Comparison of ENCODE assay signal across 1 cellular context in genomic region chr11:61749607-61750217, GRCh38.
A peak's percentile ranks its signal among the peaks of the same experiment; 100 is the strongest.
TF ChIP-seq lines count a peak whose summit lies in the region.

No MANE protein-coding gene starts in this region.

TF ChIP-seq in HepG2, 621 proteins besides CTCF, POLR2A, EP300 and RAD21 (continues in another document):
- peak; percentile 60; the same call in 1 of the 2 replicates for TF ChIP-seq THRA (CRISPR knock-in tag; IDR thresholded peaks at IDR 0.05; ENCODE audit: borderline replicate concordance)
- peak; percentile 82; the same call in 1 of the 2 replicates for TF ChIP-seq ZBTB42 (CRISPR knock-in tag; IDR thresholded peaks at IDR 0.05)
- TF ChIP-seq FIP1L1 (IDR thresholded peaks at IDR 0.05; ENCODE audit: borderline replicate concordance, insufficient read depth, low read depth, low read length): no peak
- TF ChIP-seq KAT7 (CRISPR knock-in tag; IDR thresholded peaks at IDR 0.05; ENCODE audit: borderline replicate concordance): no peak
- 0 out of 2 replicates have a peak, but pooled peaks have one; percentile 6 for TF ChIP-seq RARA (CRISPR knock-in tag; IDR thresholded peaks at IDR 0.05)
- TF ChIP-seq FOXP4 (CRISPR knock-in tag; IDR thresholded peaks at IDR 0.05): 0 out of 2 replicates have a peak, but pooled peaks have one; percentile 32
- TF ChIP-seq ZSCAN30 (CRISPR knock-in tag; IDR thresholded peaks at IDR 0.05): no peak
- TF ChIP-seq PCBP2 (optimal IDR thresholded peaks at IDR 0.05; ENCODE audit: low read depth, low read length, poor library complexity, severe bottlenecking): no peak
- no peak for TF ChIP-seq FOXA1 (IDR thresholded peaks at IDR 0.05)
- TF ChIP-seq FOXA1 (CRISPR knock-in tag; IDR thresholded peaks at IDR 0.05): 0 out of 2 replicates have a peak, but pooled peaks have one; percentile 7
- TF ChIP-seq HOXA3 (CRISPR knock-in tag; IDR thresholded peaks at IDR 0.05): peak; percentile 27; the same call in 1 of the 2 replicates
- peak; percentile 37; the same call in 1 of the 2 replicates for TF ChIP-seq GABPB1 (CRISPR knock-in tag; IDR thresholded peaks at IDR 0.05)
- TF ChIP-seq LCORL (IDR thresholded peaks at IDR 0.05): no peak
- TF ChIP-seq LCORL (CRISPR knock-in tag; IDR thresholded peaks at IDR 0.05): peak; percentile 34; the same call in 1 of the 2 replicates
- no peak for TF ChIP-seq XBP1 (CRISPR knock-in tag; IDR thresholded peaks at IDR 0.05)
- peak; percentile 42; the same call in 1 of the 2 replicates for TF ChIP-seq ARNT2 (CRISPR knock-in tag; IDR thresholded peaks at IDR 0.05; ENCODE audit: low read depth)
- peak; percentile 47; the same call in 1 of the 2 replicates for TF ChIP-seq HNF1B (CRISPR knock-in tag; IDR thresholded peaks at IDR 0.05)
- TF ChIP-seq MTERF4 (CRISPR knock-in tag; IDR thresholded peaks at IDR 0.05): no peak
- TF ChIP-seq ISL2 (CRISPR knock-in tag; IDR thresholded peaks at IDR 0.05): peak; percentile 43; the same call in 1 of the 2 replicates
- TF ChIP-seq RXRA (CRISPR knock-in tag; IDR thresholded peaks at IDR 0.05): peak; percentile 87
- peak; percentile 58 for TF ChIP-seq AGO2 (optimal IDR thresholded peaks at IDR 0.05; ENCODE audit: low read depth, low read length)
- 0 out of 2 replicates have a peak, but pooled peaks have one; percentile 24 for TF ChIP-seq MED1 (CRISPR knock-in tag; IDR thresholded peaks at IDR 0.05)
- peak; percentile 67; the same call in 1 of the 2 replicates for TF ChIP-seq PCBP1 (IDR thresholded peaks at IDR 0.05; ENCODE audit: borderline replicate concordance, low read depth, low read length)
- TF ChIP-seq MEF2D (CRISPR knock-in tag; IDR thresholded peaks at IDR 0.05): no peak
- TF ChIP-seq DR1 (CRISPR knock-in tag; IDR thresholded peaks at IDR 0.05): no peak
- TF ChIP-seq BCL6 (CRISPR knock-in tag; IDR thresholded peaks at IDR 0.05): peak; percentile 61
- peak; percentile 27; the same call in 1 of the 2 replicates for TF ChIP-seq DMAP1 (CRISPR knock-in tag; IDR thresholded peaks at IDR 0.05)
- no peak for TF ChIP-seq ZNF747 (CRISPR knock-in tag; IDR thresholded peaks at IDR 0.05; ENCODE audit: borderline replicate concordance)
- TF ChIP-seq ZNF788 (CRISPR knock-in tag; IDR thresholded peaks at IDR 0.05; ENCODE audit: borderline replicate concordance): 0 out of 2 replicates have a peak, but pooled peaks have one; percentile 14
- TF ChIP-seq ZNF619 (CRISPR knock-in tag; IDR thresholded peaks at IDR 0.05): no peak
- no peak for TF ChIP-seq MAZ (IDR thresholded peaks at IDR 0.05; ENCODE audit: borderline replicate concordance, low read depth, low read length)
- TF ChIP-seq MAZ (CRISPR knock-in tag; IDR thresholded peaks at IDR 0.05; ENCODE audit: low read depth): no peak; the same call in 1 of the 2 replicates
- no peak for TF ChIP-seq HIC2 (CRISPR knock-in tag; IDR thresholded peaks at IDR 0.05; ENCODE audit: low read depth)
- peak; percentile 32; the same call in 1 of the 2 replicates for TF ChIP-seq MYC (CRISPR knock-in tag; IDR thresholded peaks at IDR 0.05; ENCODE audit: borderline replicate concordance)
- no peak for TF ChIP-seq ELF1 (CRISPR knock-in tag; IDR thresholded peaks at IDR 0.05)
- TF ChIP-seq ZNF687 (CRISPR knock-in tag; IDR thresholded peaks at IDR 0.05): peak; percentile 72
- TF ChIP-seq SETDB1 (CRISPR knock-in tag; IDR thresholded peaks at IDR 0.05; ENCODE audit: borderline replicate concordance): no peak
- TF ChIP-seq IKZF1 (IDR thresholded peaks at IDR 0.05): no peak
- no peak for TF ChIP-seq ETV5 (CRISPR knock-in tag; IDR thresholded peaks at IDR 0.05; ENCODE audit: borderline replicate concordance)
- no peak for TF ChIP-seq CREBL2 (CRISPR knock-in tag; IDR thresholded peaks at IDR 0.05; ENCODE audit: borderline replicate concordance)
- TF ChIP-seq YEATS4 (CRISPR knock-in tag; IDR thresholded peaks at IDR 0.05; ENCODE audit: borderline replicate concordance): no peak
- TF ChIP-seq GATAD2A (CRISPR knock-in tag; IDR thresholded peaks at IDR 0.05): 0 out of 2 replicates have a peak, but pooled peaks have one; percentile 18
- peak; percentile 51 for TF ChIP-seq CCAR2 (optimal IDR thresholded peaks at IDR 0.05; ENCODE audit: low read depth, low read length)
- no peak for TF ChIP-seq ZNF781 (CRISPR knock-in tag; IDR thresholded peaks at IDR 0.05; ENCODE audit: borderline replicate concordance, not compliant biosample characterization)
- TF ChIP-seq SKIL (CRISPR knock-in tag; IDR thresholded peaks at IDR 0.05; ENCODE audit: borderline replicate concordance): no peak
- 0 out of 2 replicates have a peak, but pooled peaks have one; percentile 19 for TF ChIP-seq ZNF792 (CRISPR knock-in tag; IDR thresholded peaks at IDR 0.05)
- peak; percentile 35 for TF ChIP-seq HNRNPLL (IDR thresholded peaks at IDR 0.05; ENCODE audit: low read depth, low read length, poor library complexity, severe bottlenecking)
- TF ChIP-seq HNRNPL (IDR thresholded peaks at IDR 0.05; ENCODE audit: low read depth, low read length): peak; percentile 72
- TF ChIP-seq MBD4 (IDR thresholded peaks at IDR 0.05; ENCODE audit: borderline replicate concordance, low read length): no peak
- TF ChIP-seq ZFP37 (CRISPR knock-in tag; IDR thresholded peaks at IDR 0.05; ENCODE audit: borderline replicate concordance): no peak
- no peak for TF ChIP-seq DRAP1 (CRISPR knock-in tag; IDR thresholded peaks at IDR 0.05)
- 0 out of 2 replicates have a peak, but pooled peaks have one; percentile 37 for TF ChIP-seq NRL (CRISPR knock-in tag; IDR thresholded peaks at IDR 0.05; ENCODE audit: borderline replicate concordance)
- peak; percentile 22; the same call in 1 of the 2 replicates for TF ChIP-seq NCOR1 (IDR thresholded peaks at IDR 0.05; ENCODE audit: borderline replicate concordance, low read length)
- no peak for TF ChIP-seq GATAD1 (CRISPR knock-in tag; IDR thresholded peaks at IDR 0.05)
